In genomic region chr3:99825239-99825638, GRCh38 we compare ENCODE assay signal across 10 cellular contexts. TPM values are rescaled to one million over a fixed set of nuclear protein-coding genes. Genes with fewer than 3 reads are reported as not detected.
A peak's percentile ranks its signal among the peaks of the same experiment; 100 is the strongest.
DNase-seq lines count a peak whose midpoint lies in the region; ATAC-seq, FAIRE-seq and TF ChIP-seq lines count a peak whose summit lies in the region.
"Had no signal": no experiment of that assay in that cellular context is flagged by ENCODE, and none has a peak within 500 bp of the region (broad histone marks: within the 10 kb centered on the region; RNA-seq: fewer than 3 reads in every experiment).

No MANE protein-coding gene starts in this region.

- peaks cover 5% of the 10 kb centered on the region for H3K36me3 Mint-ChIP-seq in astrocyte (ENCODE audit: low read depth, unreplicated experiment)

- peak overlapping the region; percentile 56 for H3K4me2 ChIP-seq in astrocyte (ENCODE audit: low read length)

- no peaks in the 10 kb centered on the region for H3K27me3 ChIP-seq in astrocyte (ENCODE audit: insufficient read depth, low read length)
- H3K27me3 ChIP-seq in pancreas = no peaks in the 10 kb centered on the region
- no peaks in the 10 kb centered on the region for H3K27me3 ChIP-seq in upper lobe of left lung

- peak; percentile 70 for FAIRE-seq in astrocyte (lab: Jason Lieb, UNC)
- no peak for FAIRE-seq in pancreas (lab: Jason Lieb, UNC)

- no peak overlapping the region for H3K9ac ChIP-seq in astrocyte (ENCODE audit: low read length)

- peaks cover 21% of the 10 kb centered on the region for H3K4me1 Mint-ChIP-seq in astrocyte (ENCODE audit: low read depth, unreplicated experiment)

- DNase-seq in NCI-H446 treated with DMSO at 0.1 percent for 48 hours (lab: John Stamatoyannopoulos, UW) (peak; percentile 16), NCI-H446 (lab: John Stamatoyannopoulos, UW) (no peak), NB4 (ENCODE audit: low read depth) (peak; percentile 35), astrocyte (ENCODE audit: low read depth) (peak; percentile 55), pancreas (no peak), upper lobe of left lung (no peak), OCI-M2 (lab: John Stamatoyannopoulos, UW; ENCODE audit: unreplicated experiment) (no peak)
- DNase-seq: activated CD8-positive, alpha-beta memory T cell treated with anti-CD3 and anti-CD28 coated beads, Interleukin-2, amount 50 U/mL, for 48 hours had no signal

- H3K4me3 ChIP-seq in NB4 (ENCODE audit: low read depth, low read length) (no peak overlapping the region), astrocyte (ENCODE audit: insufficient read depth, low read depth, low read length) (no peak overlapping the region), pancreas (no peak overlapping the region), upper lobe of left lung (no peak overlapping the region)

- peak overlapping the region; percentile 7 for H3K27ac Mint-ChIP-seq in astrocyte (ENCODE audit: unreplicated experiment)

- H3K27me3 Mint-ChIP-seq in astrocyte (ENCODE audit: low read depth, unreplicated experiment) = no peaks in the 10 kb centered on the region

- H3K9me3 ChIP-seq in astrocyte (ENCODE audit: insufficient read depth, low read depth, low read length) = no peaks in the 10 kb centered on the region
- H3K9me3 ChIP-seq in pancreas = no peaks in the 10 kb centered on the region
- H3K9me3 ChIP-seq in upper lobe of left lung = no peaks in the 10 kb centered on the region

- H3K4me1 ChIP-seq in astrocyte (ENCODE audit: insufficient read depth, low read length) (peaks cover 7% of the 10 kb centered on the region), pancreas (no peaks in the 10 kb centered on the region), upper lobe of left lung (no peaks in the 10 kb centered on the region)

- no peaks in the 10 kb centered on the region for H3K36me3 ChIP-seq in astrocyte (ENCODE audit: insufficient read depth, low read length)
- no peaks in the 10 kb centered on the region for H3K36me3 ChIP-seq in pancreas
- no peaks in the 10 kb centered on the region for H3K36me3 ChIP-seq in upper lobe of left lung

- peaks cover 8% of the 10 kb centered on the region for H4K20me1 ChIP-seq in astrocyte (ENCODE audit: insufficient read depth, low read length)

- TF ChIP-seq CTCF in NB4 (IDR thresholded peaks at IDR 0.05; ENCODE audit: low read depth, low read length) (no peak), astrocyte (IDR thresholded peaks at IDR 0.05; ENCODE audit: insufficient read depth, low read depth, low read length) (no peak), pancreas (IDR thresholded peaks at IDR 0.05) (no peak), upper lobe of left lung (IDR thresholded peaks at IDR 0.05) (no peak)

- ATAC-seq in pancreas = peak in 3 of 4 donors; percentile 39 to 55 (median 40)
- ATAC-seq in HG02938 (IDR thresholded peaks at IDR 0.05; ENCODE audit: unreplicated experiment) = no peak
- ATAC-seq in upper lobe of left lung (ENCODE audit: low FRiP score in 2 of 2) = no peak
- ATAC-seq: sciatic nerve had no signal

- no peak for TF ChIP-seq EP300 in upper lobe of left lung (IDR thresholded peaks at IDR 0.05)

- peaks cover 61% of the 10 kb centered on the region for H3K79me2 ChIP-seq in astrocyte (ENCODE audit: insufficient read depth, low read length)

- intact Hi-C loops in pancreas (cut with DNase I) = no loop called here

- no peak overlapping the region for H2AFZ ChIP-seq in astrocyte (ENCODE audit: low read depth, low read length)

- TF ChIP-seq POLR2A in NB4 (IDR thresholded peaks at IDR 0.05; ENCODE audit: extremely low read depth, insufficient read length) (no peak), upper lobe of left lung (IDR thresholded peaks at IDR 0.05) (no peak)

- H3K4me3 Mint-ChIP-seq in astrocyte (ENCODE audit: unreplicated experiment) = no peak overlapping the region

- no peaks in the 10 kb centered on the region for H3K9me3 Mint-ChIP-seq in astrocyte (ENCODE audit: unreplicated experiment)

- 55 to 58% methylated on average over 1 of the region's 1 CpG for WGBS in pancreas, 2 donors
- 70 to 87% methylated on average over 1 of the region's 1 CpG for WGBS in upper lobe of left lung, 2 donors

- no peak overlapping the region for H3K27ac ChIP-seq in astrocyte (ENCODE audit: low read depth, low read length)
- no peak overlapping the region for H3K27ac ChIP-seq in pancreas
- no peak overlapping the region for H3K27ac ChIP-seq in upper lobe of left lung

RNA-seq across cellular contexts. Expression of gene CMSS1, which starts 7.6 kb away (rescaled TPM):
- 11.0 and 12.5 TPM in 2 replicates for total RNA-seq in astrocyte
- 10 to 100 TPM; 14.4 to 29.9 (median 15.9) TPM for total RNA-seq in pancreas
- polyA plus RNA-seq in pancreas = 10 to 100 TPM; 15.0 to 19.7 TPM
- 10 to 100 TPM in 3 of 6 donors, 1 to 10 TPM in 3; 4.0 to 21.1 (median 12.0) TPM for total RNA-seq in upper lobe of left lung

Comparison
In these comparisons a context has a peak if more than half of its experiments do, and no peak if none do; other contexts are left out.
1. DNase-seq: peak in NCI-H446 treated with DMSO at 0.1 percent for 48 hours (single experiment), NB4 (single experiment) and astrocyte (single experiment); none in NCI-H446 (0 of 2), pancreas (0 of 6), upper lobe of left lung (0 of 2) and OCI-M2 (single experiment).
2. ATAC-seq: peak in pancreas (3 of 4); none in HG02938 (single experiment) and upper lobe of left lung (0 of 2).